10 cellular contexts compared by ENCODE assay signal in genomic region chr9:20315672-20316071, GRCh38.
DNase-seq lines count a peak whose midpoint lies in the region; ATAC-seq lines count a peak whose summit lies in the region.
"Had no signal": no experiment of that assay in that cellular context is flagged by ENCODE, and none has a peak within 500 bp of the region (broad histone marks: within the 10 kb centered on the region; RNA-seq: fewer than 3 reads in every experiment).

No MANE protein-coding gene starts in this region.

- H3K27ac Mint-ChIP-seq in activated naive CD4-positive, alpha-beta T cell treated with anti-CD3 and anti-CD28 coated beads, Interleukin-2, amount 50 U/mL, for 72 hours: peak overlapping the region; percentile 70 to 99

- peaks cover 0 to 6% of the 10 kb centered on the region in 2 donors for H3K36me3 Mint-ChIP-seq in activated naive CD4-positive, alpha-beta T cell treated with anti-CD3 and anti-CD28 coated beads, Interleukin-2, amount 50 U/mL, for 72 hours

- peaks cover 0 to 18% of the 10 kb centered on the region in 2 donors for H3K9me3 Mint-ChIP-seq in activated naive CD4-positive, alpha-beta T cell treated with anti-CD3 and anti-CD28 coated beads, Interleukin-2, amount 50 U/mL, for 72 hours

- DNase-seq in AG08396 (ENCODE audit: low spot score): peak; percentile 71
- DNase-seq in H4 (ENCODE audit: low spot score): peak; percentile 55
- DNase-seq in activated naive CD4-positive, alpha-beta T cell treated with anti-CD3 and anti-CD28 coated beads, Interleukin-2, amount 50 U/mL, for 72 hours (ENCODE audit: low spot score in 2 of 2): no peak
- DNase-seq in hepatic stellate cell (ENCODE audit: low spot score): peak; percentile 67
- no peak for DNase-seq in effector CD4-positive, alpha-beta T cell
- no peak for DNase-seq in DMS53 (lab: John Stamatoyannopoulos, UW)
- no peak for DNase-seq in NCI-H510A treated with DMSO at 0.1 percent for 48 hours (lab: John Stamatoyannopoulos, UW)
- DNase-seq: NCI-H1092, testis had no signal

- peak; percentile 67 to 73 for ATAC-seq in activated naive CD4-positive, alpha-beta T cell treated with anti-CD3 and anti-CD28 coated beads, Interleukin-2, amount 50 U/mL, for 72 hours
- no peak for ATAC-seq in HG03354 (IDR thresholded peaks at IDR 0.05; ENCODE audit: poor library complexity, severe bottlenecking, unreplicated experiment)

Comparison
In these comparisons a context has a peak if more than half of its experiments do, and no peak if none do; other contexts are left out.
1. DNase-seq: peak in AG08396 (single experiment), H4 (single experiment) and hepatic stellate cell (single experiment); none in activated naive CD4-positive, alpha-beta T cell treated with anti-CD3 and anti-CD28 coated beads, Interleukin-2, amount 50 U/mL, for 72 hours (0 of 2), effector CD4-positive, alpha-beta T cell (single experiment), DMS53 (single experiment) and NCI-H510A treated with DMSO at 0.1 percent for 48 hours (single experiment).